In genomic region chr9:74496819-74497749, GRCh38 we compare ENCODE assay signal across 8 cellular contexts. TPM values are rescaled to one million over a fixed set of nuclear protein-coding genes. Genes with fewer than 3 reads are reported as not detected.
DNase-seq lines count a peak whose midpoint lies in the region; ATAC-seq, FAIRE-seq and TF ChIP-seq lines count a peak whose summit lies in the region.

TSS of gene RORB (plus strand) at chr9:74497335. CDS start at chr9:74497977, 642 bp downstream.

- no peaks in the 10 kb centered on the region for H3K36me3 ChIP-seq in ACC112 (ENCODE audit: insufficient read depth, low read length)

- intact Hi-C loops in activated T-helper 2 cell treated with anti-CD3 and anti-CD28 coated beads, Interferon-gamma antibody, Interleukin-2, Interleukin-4, amounts not matched to agents 10 μg/mL and 5 μg/mL and 100 μg/mL, durations not matched to agents 14 hours and 24 hours and 36 hours (cut with micrococcal nuclease), result loop anchor here (5.0 kb wide), 1 partner anchor 530 kb away; the partner anchor contains the start of gene CARNMT1

- H3K27ac ChIP-seq in ACC112 (ENCODE audit: low read depth, low read length), result no peak within 1 kb of the TSS

- H3K4me3 ChIP-seq in ACC112 (ENCODE audit: low read depth, low read length), result peak within 1 kb of the TSS; percentile 95

- H3K27ac Mint-ChIP-seq in activated T-helper 2 cell treated with anti-CD3 and anti-CD28 coated beads, Interferon-gamma antibody, Interleukin-2, Interleukin-4, amounts not matched to agents 10 μg/mL and 5 μg/mL and 100 μg/mL, durations not matched to agents 14 hours and 24 hours and 36 hours, result no peak within 1 kb of the TSS
- no peak within 1 kb of the TSS for H3K27ac Mint-ChIP-seq in nephron

- DNase-seq in NCI-H187 treated with DMSO at 0.1 percent for 48 hours (lab: John Stamatoyannopoulos, UW), result peak; percentile 1
- peak; percentile 36 for DNase-seq in activated T-helper 2 cell treated with anti-CD3 and anti-CD28 coated beads, Interferon-gamma antibody, Interleukin-2, Interleukin-4, amounts not matched to agents 10 μg/mL and 5 μg/mL and 100 μg/mL, durations not matched to agents 14 hours and 24 hours and 36 hours (ENCODE audit: low spot score)
- DNase-seq in frontal cortex (ENCODE audit: low spot score in 2 of 2), result peak; percentile 76 to 81
- DNase-seq in ureter (ENCODE audit: low spot score), result peak; percentile 64

- FAIRE-seq in frontal cortex (lab: Jason Lieb, UNC), result no peak

- H3K4me1 ChIP-seq in ACC112 (ENCODE audit: control insufficient read depth, insufficient read depth, low read length, unreplicated experiment), result no peaks in the 10 kb centered on the region

- no peaks in the 10 kb centered on the region for H3K36me3 Mint-ChIP-seq in activated T-helper 2 cell treated with anti-CD3 and anti-CD28 coated beads, Interferon-gamma antibody, Interleukin-2, Interleukin-4, amounts not matched to agents 10 μg/mL and 5 μg/mL and 100 μg/mL, durations not matched to agents 14 hours and 24 hours and 36 hours (ENCODE audit: low read depth)
- no peaks in the 10 kb centered on the region for H3K36me3 Mint-ChIP-seq in nephron (ENCODE audit: low read depth)

- H3K79me2 ChIP-seq in ACC112 (ENCODE audit: control insufficient read depth, insufficient read depth, low read length, unreplicated experiment), result no peaks in the 10 kb centered on the region

- H2AFZ ChIP-seq in ACC112 (ENCODE audit: low read length, unreplicated experiment), result peak within 1 kb of the TSS; percentile 97

- no peak for TF ChIP-seq CTCF in nephron (IDR thresholded peaks at IDR 0.05; ENCODE audit: unreplicated experiment in 3 of 3)

- peaks cover 66% of the 10 kb centered on the region for H3K27me3 Mint-ChIP-seq in activated T-helper 2 cell treated with anti-CD3 and anti-CD28 coated beads, Interferon-gamma antibody, Interleukin-2, Interleukin-4, amounts not matched to agents 10 μg/mL and 5 μg/mL and 100 μg/mL, durations not matched to agents 14 hours and 24 hours and 36 hours (ENCODE audit: low read depth)
- H3K27me3 Mint-ChIP-seq in nephron (ENCODE audit: low read depth), result peaks cover 97% of the 10 kb centered on the region

- ATAC-seq in GM18498 (IDR thresholded peaks at IDR 0.05; ENCODE audit: unreplicated experiment) (peak; percentile 92), HG02840 (IDR thresholded peaks at IDR 0.05; ENCODE audit: low FRiP score, unreplicated experiment) (peak; percentile 91)

- no peaks in the 10 kb centered on the region for H3K9me3 Mint-ChIP-seq in activated T-helper 2 cell treated with anti-CD3 and anti-CD28 coated beads, Interferon-gamma antibody, Interleukin-2, Interleukin-4, amounts not matched to agents 10 μg/mL and 5 μg/mL and 100 μg/mL, durations not matched to agents 14 hours and 24 hours and 36 hours
- no peaks in the 10 kb centered on the region for H3K9me3 Mint-ChIP-seq in nephron

- peaks cover 65% of the 10 kb centered on the region for H3K27me3 ChIP-seq in ACC112 (ENCODE audit: insufficient read depth, low read length)

- peaks cover 34% of the 10 kb centered on the region for H3K4me1 Mint-ChIP-seq in activated T-helper 2 cell treated with anti-CD3 and anti-CD28 coated beads, Interferon-gamma antibody, Interleukin-2, Interleukin-4, amounts not matched to agents 10 μg/mL and 5 μg/mL and 100 μg/mL, durations not matched to agents 14 hours and 24 hours and 36 hours (ENCODE audit: low read depth)
- H3K4me1 Mint-ChIP-seq in nephron, result peaks cover 29% of the 10 kb centered on the region

- peak within 1 kb of the TSS; percentile 86 for H3K4me3 Mint-ChIP-seq in activated T-helper 2 cell treated with anti-CD3 and anti-CD28 coated beads, Interferon-gamma antibody, Interleukin-2, Interleukin-4, amounts not matched to agents 10 μg/mL and 5 μg/mL and 100 μg/mL, durations not matched to agents 14 hours and 24 hours and 36 hours (ENCODE audit: low read depth)
- H3K4me3 Mint-ChIP-seq in nephron, result peak within 1 kb of the TSS; percentile 82 to 91 (median 88)

RNA-seq across cellular contexts. Expression of gene RORB, which starts in this region (rescaled TPM):
- total RNA-seq in activated T-helper 2 cell treated with anti-CD3 and anti-CD28 coated beads, Interferon-gamma antibody, Interleukin-2, Interleukin-4, amounts not matched to agents 10 μg/mL and 5 μg/mL and 100 μg/mL, durations not matched to agents 14 hours and 24 hours and 36 hours, result 0.02 and 0.11 TPM in 2 replicates
- total RNA-seq in frontal cortex (42.8 TPM), ureter (3.0 TPM)

Comparison
In these comparisons a context has a peak if more than half of its experiments do, and no peak if none do; other contexts are left out.
1. RNA of gene RORB (total RNA-seq): 42.8 TPM in frontal cortex (single experiment); 3.0 TPM in ureter (single experiment) and 0.02 to 0.11 TPM in activated T-helper 2 cell treated with anti-CD3 and anti-CD28 coated beads, Interferon-gamma antibody, Interleukin-2, Interleukin-4, amounts not matched to agents 10 μg/mL and 5 μg/mL and 100 μg/mL, durations not matched to agents 14 hours and 24 hours and 36 hours; every median in the first group is over 10 times any median in the second.
2. Peak in DNase-seq in activated T-helper 2 cell treated with anti-CD3 and anti-CD28 coated beads, Interferon-gamma antibody, Interleukin-2, Interleukin-4, amounts not matched to agents 10 μg/mL and 5 μg/mL and 100 μg/mL, durations not matched to agents 14 hours and 24 hours and 36 hours; RNA of the gene not detected or under 1 TPM.
3. DNase-seq: peak in every context shown above with its lines; median percentile 78 in frontal cortex; 64 in ureter; 36 in activated T-helper 2 cell treated with anti-CD3 and anti-CD28 coated beads, Interferon-gamma antibody, Interleukin-2, Interleukin-4, amounts not matched to agents 10 μg/mL and 5 μg/mL and 100 μg/mL, durations not matched to agents 14 hours and 24 hours and 36 hours; 1 in NCI-H187 treated with DMSO at 0.1 percent for 48 hours.